20 cellular contexts compared by ENCODE assay signal in genomic region chr6:73768630-73769029, GRCh38.
"Had no signal": no experiment of that assay in that cellular context is flagged by ENCODE, and none has a peak within 500 bp of the region (broad histone marks: within the 10 kb centered on the region; RNA-seq: fewer than 3 reads in every experiment).

No MANE protein-coding gene starts in this region.

- H3K4me3 ChIP-seq: body of pancreas, colonic mucosa, esophagus muscularis mucosa, hepatocyte, skin epidermis, transverse colon, vagina had no signal

- H3K36me3 Mint-ChIP-seq: activated naive CD4-positive, alpha-beta T cell treated with anti-CD3 and anti-CD28 coated beads, Interleukin-2, amount 50 U/mL, for 24 hours; naive B cell had no signal

- H2AFZ ChIP-seq: hepatocyte, parathyroid adenoma had no signal

- H3K4me3 Mint-ChIP-seq: activated CD4-positive, alpha-beta memory T cell treated with anti-CD3 and anti-CD28 coated beads, Interleukin-2, amount 10 ng/mL, durations not matched to agents 7 days and 5 days; activated CD4-positive, alpha-beta T cell treated with anti-CD3 and anti-CD28 coated beads for 36 hours; activated naive CD4-positive, alpha-beta T cell treated with anti-CD3 and anti-CD28 coated beads, Interleukin-2, amount 50 U/mL, for 24 hours; activated T-cell treated with anti-CD3 and anti-CD28 coated beads, Interleukin-2, amount 50 U/mL, for 4 hours had no signal

- H3K27me3 ChIP-seq: body of pancreas, colonic mucosa, esophagus muscularis mucosa, hepatocyte, neutrophil, transverse colon, vagina had no signal

- ATAC-seq: activated CD4-positive, alpha-beta T cell treated with anti-CD3 and anti-CD28 coated beads for 36 hours; activated T-cell treated with anti-CD3 and anti-CD28 coated beads, Interleukin-2, amount 50 U/mL, for 4 hours; body of pancreas; left lobe of liver had no signal

- H3K27me3 Mint-ChIP-seq: activated CD4-positive, alpha-beta memory T cell treated with anti-CD3 and anti-CD28 coated beads, Interleukin-2, amount 10 ng/mL, durations not matched to agents 7 days and 5 days; activated CD4-positive, alpha-beta T cell treated with anti-CD3 and anti-CD28 coated beads for 36 hours; activated naive CD4-positive, alpha-beta T cell treated with anti-CD3 and anti-CD28 coated beads, Interleukin-2, amount 50 U/mL, for 24 hours; naive B cell had no signal

- H3K79me2 ChIP-seq: hepatocyte had no signal

- H3K27ac Mint-ChIP-seq: activated CD4-positive, alpha-beta memory T cell treated with anti-CD3 and anti-CD28 coated beads, Interleukin-2, amount 10 ng/mL, durations not matched to agents 7 days and 5 days; activated CD4-positive, alpha-beta T cell treated with anti-CD3 and anti-CD28 coated beads for 36 hours; activated naive CD4-positive, alpha-beta T cell treated with anti-CD3 and anti-CD28 coated beads, Interleukin-2, amount 50 U/mL, for 24 hours; naive B cell had no signal

- DNase-seq: activated CD4-positive, alpha-beta memory T cell treated with anti-CD3 and anti-CD28 coated beads, Interleukin-2, amount 10 ng/mL, durations not matched to agents 7 days and 5 days; activated CD4-positive, alpha-beta T cell treated with anti-CD3 and anti-CD28 coated beads for 36 hours; activated effector memory CD4-positive, alpha-beta T cell treated with anti-CD3 and anti-CD28 coated beads, Interleukin-2, amount 50 U/mL, for 16 hours; activated T-cell treated with anti-CD3 and anti-CD28 coated beads, Interleukin-2, amount 50 U/mL, for 4 hours; body of pancreas; caudate nucleus; colonic mucosa; naive B cell; stimulated activated CD4-positive, alpha-beta T cell treated with anti-CD3 and anti-CD28 coated beads, Interleukin-4, amount 100 ng/mL, for 4 hours; stimulated activated CD8-positive, alpha-beta memory T cell treated with anti-CD3 and anti-CD28 coated beads, Interleukin-4, amount 100 ng/mL, for 48 hours; stimulated activated naive CD4-positive, alpha-beta T cell treated with Interleukin-2 at 50 U/mL for 16 hours; transverse colon had no signal

- H3K9me3 ChIP-seq: body of pancreas, colonic mucosa, esophagus muscularis mucosa, neutrophil, transverse colon, vagina had no signal

- H3K4me1 Mint-ChIP-seq: activated CD4-positive, alpha-beta T cell treated with anti-CD3 and anti-CD28 coated beads for 36 hours; activated naive CD4-positive, alpha-beta T cell treated with anti-CD3 and anti-CD28 coated beads, Interleukin-2, amount 50 U/mL, for 24 hours; naive B cell had no signal

- H3K4me1 ChIP-seq: body of pancreas, colonic mucosa, esophagus muscularis mucosa, parathyroid adenoma, transverse colon, vagina had no signal

- H3K4me2 ChIP-seq: hepatocyte had no signal

- H3K36me3 ChIP-seq: colonic mucosa, neutrophil, transverse colon had no signal

- H3K27ac ChIP-seq: body of pancreas, colonic mucosa, esophagus muscularis mucosa, hepatocyte, neutrophil, parathyroid adenoma, skin epidermis, transverse colon, vagina had no signal

- H3K9ac ChIP-seq: parathyroid adenoma had no signal

- H3K9me3 Mint-ChIP-seq: activated CD4-positive, alpha-beta memory T cell treated with anti-CD3 and anti-CD28 coated beads, Interleukin-2, amount 10 ng/mL, durations not matched to agents 7 days and 5 days; activated naive CD4-positive, alpha-beta T cell treated with anti-CD3 and anti-CD28 coated beads, Interleukin-2, amount 50 U/mL, for 24 hours; activated T-cell treated with anti-CD3 and anti-CD28 coated beads, Interleukin-2, amount 50 U/mL, for 4 hours; naive B cell had no signal
